ENCODE assay signal across 8 cellular contexts in the genomic region with DNA sequence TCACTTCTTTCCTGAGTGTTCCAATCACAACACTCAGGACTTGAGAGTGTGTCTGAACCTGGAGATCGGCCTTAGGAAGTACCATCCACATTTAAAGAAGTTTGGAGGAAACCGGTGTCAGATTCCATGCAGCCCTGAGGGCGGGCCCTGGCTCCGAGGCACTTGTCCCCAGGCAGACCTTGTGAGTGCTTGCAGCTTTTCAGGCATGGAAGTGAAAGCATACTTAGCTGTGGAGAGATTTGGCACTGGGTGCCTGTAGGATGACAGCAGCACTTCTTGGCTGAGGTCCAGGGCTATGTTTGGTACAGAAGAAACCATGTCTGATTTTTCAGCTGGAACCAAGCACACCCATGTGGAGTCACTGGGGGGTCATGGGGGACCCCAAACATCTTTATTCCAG.
A peak's percentile ranks its signal among the peaks of the same experiment; 100 is the strongest.
DNase-seq lines count a peak whose midpoint lies in the region; ATAC-seq, FAIRE-seq and TF ChIP-seq lines count a peak whose summit lies in the region.

No MANE protein-coding gene starts in this region.

- TF ChIP-seq POLR2A in lower leg skin (IDR thresholded peaks at IDR 0.05) = no peak

- peak; percentile 81 for FAIRE-seq in bronchial epithelial cell (lab: Jason Lieb, UNC)

- no peaks in the 10 kb centered on the region for H3K36me3 ChIP-seq in bronchial epithelial cell (ENCODE audit: control insufficient read depth, insufficient read depth, low read length)

- 16 to 21% methylated on average over 4 of the region's 4 CpGs for WGBS in lower leg skin, 2 donors

- intact Hi-C loops in lower leg skin (cut with DNase I; ENCODE audit: low total_unique reads) = no loop called here

- peak; percentile 87 for DNase-seq in AG08395 (ENCODE audit: low spot score)
- peak; percentile 50 for DNase-seq in LHCN-M2 (ENCODE audit: low read depth)
- peak; percentile 41 for DNase-seq in bronchial epithelial cell (ENCODE audit: low read depth)
- DNase-seq in lower leg skin (ENCODE audit: low spot score in 2 of 2) = peak; percentile 49 to 84
- DNase-seq in cerebellar nuclear complex (lab: John Stamatoyannopoulos, UW) = no peak

- H3K4me3 ChIP-seq in bronchial epithelial cell (ENCODE audit: low read depth, low read length) (no peak overlapping the region), lower leg skin (ENCODE audit: low read depth, poor library complexity, severe bottlenecking) (no peak overlapping the region)

- TF ChIP-seq CTCF in bronchial epithelial cell (IDR thresholded peaks at IDR 0.05; ENCODE audit: insufficient read depth, low read length, severe bottlenecking) = no peak
- no peak for TF ChIP-seq CTCF in lower leg skin (IDR thresholded peaks at IDR 0.05)

- no peaks in the 10 kb centered on the region for H3K27me3 ChIP-seq in bronchial epithelial cell (ENCODE audit: control insufficient read depth, insufficient read depth, low read length)

- ATAC-seq in GM18909 (IDR thresholded peaks at IDR 0.05; ENCODE audit: poor library complexity, unreplicated experiment) (no peak), HG03378 (IDR thresholded peaks at IDR 0.05; ENCODE audit: unreplicated experiment) (no peak)
- ATAC-seq in activated CD4-positive, CD25-positive, alpha-beta regulatory T cell treated with anti-CD3 and anti-CD28 coated beads, Interleukin-2, amount 50 U/mL, for 24 hours = no peak

Comparison
In these comparisons a context has a peak if more than half of its experiments do, and no peak if none do; other contexts are left out.
1. DNase-seq: peak in AG08395 (single experiment), LHCN-M2 (single experiment), bronchial epithelial cell (single experiment) and lower leg skin (2 of 2); none in cerebellar nuclear complex (0 of 2).